Comparison of ENCODE assay signal across 20 cellular contexts in the genomic region with DNA sequence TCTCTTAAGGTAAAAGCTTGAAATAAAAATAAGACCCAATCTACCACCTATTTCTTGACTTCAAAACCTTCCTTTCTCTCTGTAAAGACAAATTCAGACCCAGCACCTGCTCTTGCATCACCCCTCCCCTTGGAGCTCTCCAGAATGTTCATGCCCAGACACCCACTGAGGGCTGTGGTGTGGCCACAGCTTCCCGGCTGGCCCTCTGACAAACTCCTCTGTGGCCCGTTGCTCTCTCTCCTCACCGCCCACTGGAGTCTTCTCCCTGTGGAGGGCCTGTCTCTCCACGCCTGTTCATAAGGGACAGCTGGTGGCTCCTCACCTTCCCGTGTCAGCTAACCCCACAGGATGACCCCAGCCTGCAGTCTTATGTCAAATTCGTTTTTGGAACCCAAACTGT. TPM values are rescaled to one million over a fixed set of nuclear protein-coding genes. Genes with fewer than 3 reads are reported as not detected.
DNase-seq lines count a peak whose midpoint lies in the region; ATAC-seq and TF ChIP-seq lines count a peak whose summit lies in the region.
"Had no signal": no experiment of that assay in that cellular context is flagged by ENCODE, and none has a peak within 500 bp of the region (broad histone marks: within the 10 kb centered on the region; RNA-seq: fewer than 3 reads in every experiment).

No MANE protein-coding gene starts in this region.

- intact Hi-C loops in left ventricle myocardium superior (cut with micrococcal nuclease) (no loop called here), Right ventricle myocardium inferior (cut with DNase I) (no loop called here), upper lobe of right lung (cut with DNase I) (no loop called here)

- no peak for TF ChIP-seq CTCF in upper lobe of right lung (IDR thresholded peaks at IDR 0.05)

- H3K4me1 ChIP-seq in upper lobe of right lung, result peaks cover 39% of the 10 kb centered on the region

- peaks cover 57% of the 10 kb centered on the region for H3K36me3 Mint-ChIP-seq in activated naive CD8-positive, alpha-beta T cell treated with anti-CD3 and anti-CD28 coated beads, Interleukin-2, amount 10 ng/mL, durations not matched to agents 7 days and 5 days
- peaks cover 16 to 46% (median 45%) of the 10 kb centered on the region in 3 donors for H3K36me3 Mint-ChIP-seq in naive thymus-derived CD8-positive, alpha-beta T cell

- H3K27ac Mint-ChIP-seq in activated naive CD8-positive, alpha-beta T cell treated with anti-CD3 and anti-CD28 coated beads, Interleukin-2, amount 10 ng/mL, durations not matched to agents 7 days and 5 days, result peak overlapping the region; percentile 7
- peak overlapping the region in 9 of 10 donors; percentile 2 to 83 (median 48) for H3K27ac Mint-ChIP-seq in naive thymus-derived CD8-positive, alpha-beta T cell

- ATAC-seq in left ventricle myocardium superior, result no peak
- no peak for ATAC-seq in Right ventricle myocardium inferior
- ATAC-seq in activated naive CD8-positive, alpha-beta T cell treated with anti-CD3 and anti-CD28 coated beads, Interleukin-2, amount 10 ng/mL, durations not matched to agents 7 days and 5 days (ENCODE audit: low read depth), result no peak
- ATAC-seq in naive thymus-derived CD8-positive, alpha-beta T cell, result no peak
- ATAC-seq in upper lobe of right lung, result peak; percentile 28
- no peak for ATAC-seq in GM19467 (IDR thresholded peaks at IDR 0.05; ENCODE audit: unreplicated experiment)
- ATAC-seq: left lung had no signal

- peaks cover 15% of the 10 kb centered on the region for H3K9me3 Mint-ChIP-seq in activated naive CD8-positive, alpha-beta T cell treated with anti-CD3 and anti-CD28 coated beads, Interleukin-2, amount 10 ng/mL, durations not matched to agents 7 days and 5 days
- peaks cover 0 to 21% (median 13%) of the 10 kb centered on the region in 9 donors for H3K9me3 Mint-ChIP-seq in naive thymus-derived CD8-positive, alpha-beta T cell

- POLR2A ChIA-PET in activated naive CD8-positive, alpha-beta T cell treated with anti-CD3 and anti-CD28 coated beads, Interleukin-2, amount 10 ng/mL, durations not matched to agents 7 days and 5 days (lab: Charles Lee), result interaction anchor here (1.0 kb wide), 1 partner anchor 61 kb away, joined by 3 read pairs; a partner anchor contains a TSS
- POLR2A ChIA-PET in naive thymus-derived CD8-positive, alpha-beta T cell (lab: Charles Lee), result no interaction called here

- H3K4me3 Mint-ChIP-seq in activated naive CD8-positive, alpha-beta T cell treated with anti-CD3 and anti-CD28 coated beads, Interleukin-2, amount 10 ng/mL, durations not matched to agents 7 days and 5 days, result no peak overlapping the region
- H3K4me3 Mint-ChIP-seq in naive thymus-derived CD8-positive, alpha-beta T cell, result peak overlapping the region in 1 of 10 donors; percentile 16

- peaks cover 27% of the 10 kb centered on the region for H3K4me1 Mint-ChIP-seq in activated naive CD8-positive, alpha-beta T cell treated with anti-CD3 and anti-CD28 coated beads, Interleukin-2, amount 10 ng/mL, durations not matched to agents 7 days and 5 days
- peaks cover 36 to 71% (median 57%) of the 10 kb centered on the region in 4 donors for H3K4me1 Mint-ChIP-seq in naive thymus-derived CD8-positive, alpha-beta T cell

- peaks cover 29% of the 10 kb centered on the region for H3K36me3 ChIP-seq in upper lobe of right lung

- no peak overlapping the region for H3K27ac ChIP-seq in upper lobe of right lung
- H3K27ac ChIP-seq: C4-2B, HL-60, left lung had no signal

- peak; percentile 11 for DNase-seq in left ventricle myocardium superior
- DNase-seq in Right ventricle myocardium inferior (ENCODE audit: missing footprints), result no peak
- DNase-seq in activated naive CD8-positive, alpha-beta T cell treated with anti-CD3 and anti-CD28 coated beads, Interleukin-2, amount 10 ng/mL, durations not matched to agents 7 days and 5 days, result no peak
- no peak for DNase-seq in naive thymus-derived CD8-positive, alpha-beta T cell
- DNase-seq in upper lobe of right lung, result no peak
- DNase-seq in NCI-H524 treated with DMSO at 0.1 percent for 48 hours (lab: John Stamatoyannopoulos, UW), result no peak
- DNase-seq in NCI-H146 treated with DMSO at 0.1 percent for 48 hours (lab: John Stamatoyannopoulos, UW; ENCODE audit: unreplicated experiment), result no peak
- DNase-seq: activated CD4-positive, alpha-beta T cell treated with anti-CD3 and anti-CD28 coated beads, Interleukin-2, amount 50 U/mL, for 1 hour; activated CD8-positive, alpha-beta memory T cell treated with anti-CD3 and anti-CD28 coated beads, Interleukin-2, amount 50 U/mL, for 48 hours; DMS79 treated with DMSO at 0.1 percent for 48 hours; head of caudate nucleus; NCI-H1694; NCI-H774; occipital lobe; SHP77 treated with DMSO at 0.1 percent for 48 hours; stimulated activated CD4-positive, alpha-beta T cell treated with anti-CD3 and anti-CD28 coated beads, Interleukin-12 subunit alpha, Interleukin-12 subunit beta, amount 100 ng/mL, for 4 hours had no signal

- H3K9me3 ChIP-seq in upper lobe of right lung, result peaks cover 10% of the 10 kb centered on the region

- H3K4me3 ChIP-seq in upper lobe of right lung, result no peak overlapping the region
- H3K4me3 ChIP-seq: left lung had no signal

- H3K27me3 ChIP-seq in upper lobe of right lung, result no peaks in the 10 kb centered on the region
- H3K27me3 ChIP-seq: left lung had no signal

- no peaks in the 10 kb centered on the region for H3K27me3 Mint-ChIP-seq in activated naive CD8-positive, alpha-beta T cell treated with anti-CD3 and anti-CD28 coated beads, Interleukin-2, amount 10 ng/mL, durations not matched to agents 7 days and 5 days
- no peaks in the 10 kb centered on the region for H3K27me3 Mint-ChIP-seq in naive thymus-derived CD8-positive, alpha-beta T cell

RNA-seq across cellular contexts. Expression of a gene that starts 49.1 kb away (rescaled TPM):
- total RNA-seq in left ventricle myocardium superior (0.67 TPM), Right ventricle myocardium inferior (0.32 TPM), upper lobe of right lung (1.8 TPM)
- total RNA-seq in activated naive CD8-positive, alpha-beta T cell treated with anti-CD3 and anti-CD28 coated beads, Interleukin-2, amount 10 ng/mL, durations not matched to agents 7 days and 5 days, result 1 to 10 TPM; 5.8 to 6.5 TPM
- total RNA-seq in naive thymus-derived CD8-positive, alpha-beta T cell, result 10 to 100 TPM in 1 of 2 experiments, 1 to 10 TPM in 1; 9.3 to 10.8 TPM
- polyA plus RNA-seq in naive thymus-derived CD8-positive, alpha-beta T cell, result 1 to 10 TPM in 2 of 3 donors, under 1 TPM in 1; 0.59 to 3.7 (median 3.1) TPM

RNA-seq across cellular contexts. Expression of a gene that starts 49.8 kb away (rescaled TPM):
- 1,297 TPM for total RNA-seq in left ventricle myocardium superior
- 1,344 TPM for total RNA-seq in Right ventricle myocardium inferior
- 100 to 1,000 TPM; 306 to 336 TPM for total RNA-seq in activated naive CD8-positive, alpha-beta T cell treated with anti-CD3 and anti-CD28 coated beads, Interleukin-2, amount 10 ng/mL, durations not matched to agents 7 days and 5 days
- total RNA-seq in naive thymus-derived CD8-positive, alpha-beta T cell, result 100 to 1,000 TPM; 177 to 180 TPM
- polyA plus RNA-seq in naive thymus-derived CD8-positive, alpha-beta T cell, result 100 to 1,000 TPM; 329 to 360 (median 338) TPM
- 207 TPM for total RNA-seq in upper lobe of right lung
